In genomic region chr1:156115514-156116374, GRCh38 we compare ENCODE assay signal across 8 cellular contexts. TPM values are rescaled to one million over a fixed set of nuclear protein-coding genes. Genes with fewer than 3 reads are reported as not detected.
DNase-seq lines count a peak whose midpoint lies in the region; ATAC-seq and TF ChIP-seq lines count a peak whose summit lies in the region.

No MANE protein-coding gene starts in this region.

- DNase-seq in CD14-positive monocyte (ENCODE audit: low spot score): no peak
- DNase-seq in HT1080 (ENCODE audit: low read depth): peak; percentile 88
- no peak for DNase-seq in activated T-helper 1 cell treated with anti-CD3 and anti-CD28 coated beads, Interleukin-12 subunit alpha, Interleukin-12 subunit beta, Interleukin-2, Interleukin-4 antibody, amounts not matched to agents 30 ng/mL and 10 ng/mL and 1 ng/mL, durations not matched to agents 14 hours and 24 hours and 36 hours (ENCODE audit: low spot score)
- peak in 33 of 42 donors; percentile 21 to 79 (median 59) for DNase-seq in head of caudate nucleus
- no peak for DNase-seq in osteoblast (ENCODE audit: insufficient read length, low spot score, missing footprints)
- DNase-seq in activated CD4-positive, CD25-positive, alpha-beta regulatory T cell (lab: John Stamatoyannopoulos, UW): no peak

- peaks cover 48% of the 10 kb centered on the region for H4K20me1 ChIP-seq in osteoblast (ENCODE audit: insufficient read depth, low read length)

- H3K36me3 Mint-ChIP-seq in CD14-positive monocyte: peaks cover 11 to 24% of the 10 kb centered on the region in 2 donors
- H3K36me3 Mint-ChIP-seq in activated T-helper 1 cell treated with anti-CD3 and anti-CD28 coated beads, Interleukin-12 subunit alpha, Interleukin-12 subunit beta, Interleukin-2, Interleukin-4 antibody, amounts not matched to agents 30 ng/mL and 10 ng/mL and 1 ng/mL, durations not matched to agents 14 hours and 24 hours and 36 hours (ENCODE audit: low read depth): peaks cover 8% of the 10 kb centered on the region

- H3K4me1 Mint-ChIP-seq in CD14-positive monocyte: peaks cover 46% of the 10 kb centered on the region
- peaks cover 36% of the 10 kb centered on the region for H3K4me1 Mint-ChIP-seq in activated T-helper 1 cell treated with anti-CD3 and anti-CD28 coated beads, Interleukin-12 subunit alpha, Interleukin-12 subunit beta, Interleukin-2, Interleukin-4 antibody, amounts not matched to agents 30 ng/mL and 10 ng/mL and 1 ng/mL, durations not matched to agents 14 hours and 24 hours and 36 hours (ENCODE audit: low read depth)

- peaks cover 74% of the 10 kb centered on the region for H3K79me2 ChIP-seq in osteoblast (ENCODE audit: insufficient read depth, low read length)

- no peaks in the 10 kb centered on the region for H3K9me3 ChIP-seq in osteoblast (ENCODE audit: low read depth, low read length)

- H3K27ac Mint-ChIP-seq in CD14-positive monocyte: peak overlapping the region in 6 of 7 donors; percentile 71 to 94 (median 90)
- peak overlapping the region; percentile 73 for H3K27ac Mint-ChIP-seq in activated T-helper 1 cell treated with anti-CD3 and anti-CD28 coated beads, Interleukin-12 subunit alpha, Interleukin-12 subunit beta, Interleukin-2, Interleukin-4 antibody, amounts not matched to agents 30 ng/mL and 10 ng/mL and 1 ng/mL, durations not matched to agents 14 hours and 24 hours and 36 hours

- H3K27me3 Mint-ChIP-seq in CD14-positive monocyte (ENCODE audit: low read depth in 3 of 3): peaks cover 97 to 99% (median 97%) of the 10 kb centered on the region in 3 donors
- H3K27me3 Mint-ChIP-seq in activated T-helper 1 cell treated with anti-CD3 and anti-CD28 coated beads, Interleukin-12 subunit alpha, Interleukin-12 subunit beta, Interleukin-2, Interleukin-4 antibody, amounts not matched to agents 30 ng/mL and 10 ng/mL and 1 ng/mL, durations not matched to agents 14 hours and 24 hours and 36 hours (ENCODE audit: insufficient read depth): peaks cover 55% of the 10 kb centered on the region

- peak overlapping the region; percentile 98 for H3K27ac ChIP-seq in osteoblast (ENCODE audit: low read depth, low read length)

- ATAC-seq in HG02588 (IDR thresholded peaks at IDR 0.05; ENCODE audit: unreplicated experiment) (no peak), GM21786 (IDR thresholded peaks at IDR 0.05; ENCODE audit: unreplicated experiment) (no peak)

- H3K4me2 ChIP-seq in osteoblast (ENCODE audit: insufficient read depth, low read length): peak overlapping the region; percentile 84

- TF ChIP-seq CTCF in CD14-positive monocyte (IDR thresholded peaks at IDR 0.05): no peak
- TF ChIP-seq CTCF in osteoblast (IDR thresholded peaks at IDR 0.05; ENCODE audit: extremely low read depth, low read depth, low read length): no peak

- peak overlapping the region; percentile 99 for H3K4me3 ChIP-seq in osteoblast (ENCODE audit: insufficient read depth, low read length)

- H3K4me3 Mint-ChIP-seq in CD14-positive monocyte: peak overlapping the region; percentile 89 to 95
- H3K4me3 Mint-ChIP-seq in activated T-helper 1 cell treated with anti-CD3 and anti-CD28 coated beads, Interleukin-12 subunit alpha, Interleukin-12 subunit beta, Interleukin-2, Interleukin-4 antibody, amounts not matched to agents 30 ng/mL and 10 ng/mL and 1 ng/mL, durations not matched to agents 14 hours and 24 hours and 36 hours: peak overlapping the region; percentile 91

- H3K4me1 ChIP-seq in osteoblast (ENCODE audit: insufficient read depth, low read length): peaks cover 63% of the 10 kb centered on the region

- intact Hi-C loops in CD14-positive monocyte (cut with micrococcal nuclease): no loop called here
- intact Hi-C loops in activated T-helper 1 cell treated with anti-CD3 and anti-CD28 coated beads, Interleukin-12 subunit alpha, Interleukin-12 subunit beta, Interleukin-2, Interleukin-4 antibody, amounts not matched to agents 30 ng/mL and 10 ng/mL and 1 ng/mL, durations not matched to agents 14 hours and 24 hours and 36 hours (cut with micrococcal nuclease): loop anchor here (2.0 kb wide), 1 partner anchor 61 kb away; the partner anchor contains the start of gene LAMTOR2
- intact Hi-C loops in head of caudate nucleus (cut with DNase I): no loop called here

- H3K36me3 ChIP-seq in osteoblast (ENCODE audit: insufficient read depth, low read length): peaks cover 20% of the 10 kb centered on the region

- no peak overlapping the region for H2AFZ ChIP-seq in osteoblast (ENCODE audit: low read length)

- peaks cover 0 to 42% (median 19%) of the 10 kb centered on the region in 7 donors for H3K9me3 Mint-ChIP-seq in CD14-positive monocyte
- H3K9me3 Mint-ChIP-seq in activated T-helper 1 cell treated with anti-CD3 and anti-CD28 coated beads, Interleukin-12 subunit alpha, Interleukin-12 subunit beta, Interleukin-2, Interleukin-4 antibody, amounts not matched to agents 30 ng/mL and 10 ng/mL and 1 ng/mL, durations not matched to agents 14 hours and 24 hours and 36 hours: no peaks in the 10 kb centered on the region

- H3K27me3 ChIP-seq in osteoblast (ENCODE audit: insufficient read depth, low read length): no peaks in the 10 kb centered on the region

RNA-seq across cellular contexts. Expression of gene LMNA, which starts 1.2 kb away (rescaled TPM):
- 10 to 100 TPM; 16.5 to 24.7 TPM for polyA plus RNA-seq in CD14-positive monocyte
- total RNA-seq in HT1080 (2014; rRNA removed; shearing (Covaris generic)): 835 and 846 TPM in 2 replicates
- polyA plus RNA-seq in HT1080 (2015; cell fraction: cytosol; rRNA removed): 456 and 481 TPM in 2 replicates
- 1,205 and 1,213 TPM in 2 replicates for polyA plus RNA-seq in HT1080 (2015; cell fraction: nucleus; rRNA removed)
- 80.1 and 84.1 TPM in 2 replicates for total RNA-seq in activated T-helper 1 cell treated with anti-CD3 and anti-CD28 coated beads, Interleukin-12 subunit alpha, Interleukin-12 subunit beta, Interleukin-2, Interleukin-4 antibody, amounts not matched to agents 30 ng/mL and 10 ng/mL and 1 ng/mL, durations not matched to agents 14 hours and 24 hours and 36 hours
- total RNA-seq in osteoblast: 774 and 854 TPM in 2 replicates

RNA-seq across cellular contexts. Expression of gene MEX3A, which starts 33.5 kb away (rescaled TPM):
- not detected for polyA plus RNA-seq in CD14-positive monocyte
- total RNA-seq in HT1080 (2014; rRNA removed; shearing (Covaris generic)): 3.4 and 5.2 TPM in 2 replicates
- 5.8 and 6.2 TPM in 2 replicates for polyA plus RNA-seq in HT1080 (2015; cell fraction: cytosol; rRNA removed)
- 7.4 and 9.4 TPM in 2 replicates for polyA plus RNA-seq in HT1080 (2015; cell fraction: nucleus; rRNA removed)
- total RNA-seq in activated T-helper 1 cell treated with anti-CD3 and anti-CD28 coated beads, Interleukin-12 subunit alpha, Interleukin-12 subunit beta, Interleukin-2, Interleukin-4 antibody, amounts not matched to agents 30 ng/mL and 10 ng/mL and 1 ng/mL, durations not matched to agents 14 hours and 24 hours and 36 hours: 0.27 and 0.41 TPM in 2 replicates
- total RNA-seq in osteoblast: 0.88 and 1.1 TPM in 2 replicates

RNA-seq across cellular contexts. Expression of gene SEMA4A, which starts 37.6 kb away (rescaled TPM):
- polyA plus RNA-seq in CD14-positive monocyte: 100 to 1,000 TPM in 1 of 2 donors, 10 to 100 TPM in 1; 72.3 to 121 TPM
- total RNA-seq in HT1080 (2014; rRNA removed; shearing (Covaris generic)): not detected in 2 replicates
- 0.06 TPM in 1 of 2 replicates, not detected in the other for polyA plus RNA-seq in HT1080 (2015; cell fraction: cytosol; rRNA removed)
- 0.14 TPM in 1 of 2 replicates, not detected in the other for polyA plus RNA-seq in HT1080 (2015; cell fraction: nucleus; rRNA removed)
- 8.8 and 9.0 TPM in 2 replicates for total RNA-seq in activated T-helper 1 cell treated with anti-CD3 and anti-CD28 coated beads, Interleukin-12 subunit alpha, Interleukin-12 subunit beta, Interleukin-2, Interleukin-4 antibody, amounts not matched to agents 30 ng/mL and 10 ng/mL and 1 ng/mL, durations not matched to agents 14 hours and 24 hours and 36 hours
- total RNA-seq in osteoblast: 1.5 and 1.8 TPM in 2 replicates

RNA-seq across cellular contexts. Expression of gene RAB25, which starts 54.8 kb away (rescaled TPM):
- not detected for polyA plus RNA-seq in CD14-positive monocyte
- 0.06 TPM in 1 of 2 replicates, not detected in the other for total RNA-seq in HT1080 (2014; rRNA removed; shearing (Covaris generic))
- not detected in 2 replicates for polyA plus RNA-seq in HT1080 (2015; cell fraction: cytosol; rRNA removed)
- polyA plus RNA-seq in HT1080 (2015; cell fraction: nucleus; rRNA removed): not detected in 2 replicates
- total RNA-seq in activated T-helper 1 cell treated with anti-CD3 and anti-CD28 coated beads, Interleukin-12 subunit alpha, Interleukin-12 subunit beta, Interleukin-2, Interleukin-4 antibody, amounts not matched to agents 30 ng/mL and 10 ng/mL and 1 ng/mL, durations not matched to agents 14 hours and 24 hours and 36 hours: 0.18 TPM in 1 of 2 replicates, not detected in the other
- not detected in 2 replicates for total RNA-seq in osteoblast

Comparison
In these comparisons a context has a peak if more than half of its experiments do, and no peak if none do; other contexts are left out.
1. DNase-seq: peak in HT1080 (single experiment) and head of caudate nucleus (33 of 42); none in CD14-positive monocyte (single experiment), activated T-helper 1 cell treated with anti-CD3 and anti-CD28 coated beads, Interleukin-12 subunit alpha, Interleukin-12 subunit beta, Interleukin-2, Interleukin-4 antibody, amounts not matched to agents 30 ng/mL and 10 ng/mL and 1 ng/mL, durations not matched to agents 14 hours and 24 hours and 36 hours (single experiment), osteoblast (single experiment) and activated CD4-positive, CD25-positive, alpha-beta regulatory T cell (0 of 4).